Comparison of ENCODE assay signal across 1 cellular context in the genomic region with DNA sequence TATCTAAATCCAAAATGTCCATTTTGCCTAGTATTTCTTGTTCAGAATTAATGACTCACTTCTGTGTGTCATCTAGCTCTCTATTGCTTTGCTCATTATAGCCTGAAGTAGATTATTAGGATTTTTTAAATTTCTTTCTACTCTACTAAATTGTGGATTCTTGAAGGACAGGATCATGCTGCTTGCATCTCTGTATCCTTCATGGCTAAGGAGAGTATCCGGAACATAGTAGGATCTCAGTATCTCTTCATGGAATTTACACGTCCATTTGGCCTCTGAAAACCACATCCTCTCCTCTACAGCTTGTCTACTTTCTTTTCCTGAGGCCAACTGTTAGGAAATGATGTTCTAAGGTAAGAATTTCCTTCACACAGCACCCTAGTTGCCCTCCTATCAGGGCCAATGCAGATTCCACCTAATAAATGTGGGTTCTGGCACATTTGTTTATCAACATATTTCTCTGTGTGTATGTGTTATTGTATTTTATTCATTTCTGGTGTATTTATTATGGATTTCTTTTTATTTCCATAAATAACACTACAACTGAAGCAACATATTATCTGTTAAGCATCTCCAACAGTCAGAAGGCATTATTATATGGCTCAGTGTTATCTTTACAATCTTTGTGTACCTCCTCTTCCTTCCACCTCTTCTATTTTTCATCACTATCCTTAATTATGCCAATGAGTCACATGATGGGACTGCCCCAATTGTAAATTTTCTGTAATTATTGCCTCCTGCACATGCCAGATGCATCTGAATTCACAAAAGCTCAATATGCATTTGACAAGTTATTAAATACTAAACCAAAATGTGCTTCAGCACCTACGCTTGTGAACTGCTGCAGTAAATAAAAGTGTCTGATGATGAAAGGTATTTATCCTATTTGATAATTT.
TF ChIP-seq lines count a peak whose summit lies in the region.

No MANE protein-coding gene starts in this region.

TF ChIP-seq in SK-N-SH, 30 proteins besides CTCF, POLR2A, EP300 and RAD21 (continued from another document):
- TF ChIP-seq TEAD4 (IDR thresholded peaks at IDR 0.05; ENCODE audit: borderline replicate concordance, insufficient read depth) (no peak), GABPA (IDR thresholded peaks at IDR 0.05; ENCODE audit: low read depth) (peak; percentile 35; the same call in 1 of the 2 replicates), GATA2 (CRISPR knock-in tag; IDR thresholded peaks at IDR 0.05) (no peak), TCF12 (IDR thresholded peaks at IDR 0.05) (peak; percentile 44), JUND (IDR thresholded peaks at IDR 0.05) (no peak; the same call in 1 of the 2 replicates), NRF1 (IDR thresholded peaks at IDR 0.05; ENCODE audit: low read depth, low read length) (no peak)
